ENCODE assay signal across 26 cellular contexts in genomic region chr15:27763514-27763913, GRCh38.
"Had no signal": no experiment of that assay in that cellular context is flagged by ENCODE, and none has a peak within 500 bp of the region (broad histone marks: within the 10 kb centered on the region; RNA-seq: fewer than 3 reads in every experiment).

No MANE protein-coding gene starts in this region.

- H3K36me3 ChIP-seq: brain microvascular endothelial cell, cardiac muscle cell, MG63 had no signal

- FAIRE-seq: TTC549 had no signal

- H3K27me3 Mint-ChIP-seq: activated B cell treated with CpG ODN at 0.5 μM for 24 hours; activated CD4-positive, alpha-beta memory T cell treated with anti-CD3 and anti-CD28 coated beads, Interleukin-2, amount 10 ng/mL, durations not matched to agents 7 days and 5 days; activated naive CD8-positive, alpha-beta T cell; activated T-helper 17 cell treated with anti-CD3 and anti-CD28 coated beads, Interleukin-2, amount 50 U/mL, for 72 hours; T-helper 17 cell had no signal

- H3K4me3 ChIP-seq: cardiac muscle cell, MG63, PC-9 had no signal

- H3K27ac ChIP-seq: brain microvascular endothelial cell, cardiac muscle cell, PC-9 had no signal

- H3K4me3 Mint-ChIP-seq: activated B cell treated with CpG ODN at 0.5 μM for 24 hours; activated CD4-positive, alpha-beta memory T cell treated with anti-CD3 and anti-CD28 coated beads, Interleukin-2, amount 10 ng/mL, durations not matched to agents 7 days and 5 days; activated naive CD4-positive, alpha-beta T cell treated with anti-CD3 and anti-CD28 coated beads for 36 hours; activated naive CD8-positive, alpha-beta T cell; activated T-helper 17 cell treated with anti-CD3 and anti-CD28 coated beads, Interleukin-2, amount 50 U/mL, for 72 hours; T-helper 17 cell had no signal

- H3K4me2 ChIP-seq: PC-9 had no signal

- H3K27me3 ChIP-seq: brain microvascular endothelial cell, cardiac muscle cell, MG63 had no signal

- H3K4me1 Mint-ChIP-seq: activated B cell treated with CpG ODN at 0.5 μM for 24 hours; activated CD4-positive, alpha-beta memory T cell treated with anti-CD3 and anti-CD28 coated beads, Interleukin-2, amount 10 ng/mL, durations not matched to agents 7 days and 5 days; activated T-helper 17 cell treated with anti-CD3 and anti-CD28 coated beads, Interleukin-2, amount 50 U/mL, for 72 hours; T-helper 17 cell had no signal

- H3K27ac Mint-ChIP-seq: activated B cell treated with CpG ODN at 0.5 μM for 24 hours; activated CD4-positive, alpha-beta memory T cell treated with anti-CD3 and anti-CD28 coated beads, Interleukin-2, amount 10 ng/mL, durations not matched to agents 7 days and 5 days; activated naive CD4-positive, alpha-beta T cell treated with anti-CD3 and anti-CD28 coated beads for 36 hours; activated naive CD8-positive, alpha-beta T cell; activated T-helper 17 cell treated with anti-CD3 and anti-CD28 coated beads, Interleukin-2, amount 50 U/mL, for 72 hours; T-helper 17 cell had no signal

- DNase-seq: activated B cell treated with CpG ODN at 0.5 μM for 24 hours; activated CD4-positive, alpha-beta memory T cell treated with anti-CD3 and anti-CD28 coated beads, Interleukin-2, amount 10 ng/mL, durations not matched to agents 7 days and 5 days; activated CD4-positive, alpha-beta T cell treated with anti-CD3 and anti-CD28 coated beads for 1 hour; activated CD4-positive, alpha-beta T cell treated with anti-CD3 and anti-CD28 coated beads, Interleukin-2, amount 50 U/mL, for 1 hour; activated gamma-delta T cell; activated naive CD4-positive, alpha-beta T cell treated with anti-CD3 and anti-CD28 coated beads for 36 hours; activated T-cell treated with anti-CD3 and anti-CD28 coated beads for 4 hours; activated T-cell treated with anti-CD3 and anti-CD28 coated beads, Interleukin-2, amount 50 U/mL, for 48 hours; brain microvascular endothelial cell; MG63; MV-4-11; NCI-H1092 treated with DMSO at 0.1 percent for 48 hours; NCI-H1436; NCI-H1694 treated with DMSO at 0.1 percent for 48 hours; NCI-H2029 treated with DMSO at 0.1 percent for 48 hours; NCI-H345; NCI-H510A; NCI-H526 treated with DMSO at 0.1 percent for 48 hours; PC-9; SIG-M5; T-helper 17 cell; T-helper 9 cell had no signal

- H2AFZ ChIP-seq: PC-9 had no signal

- H3K9me3 ChIP-seq: MG63 had no signal

- H3K36me3 Mint-ChIP-seq: activated naive CD8-positive, alpha-beta T cell had no signal

- ATAC-seq: activated T-helper 17 cell treated with anti-CD3 and anti-CD28 coated beads, Interleukin-2, amount 50 U/mL, for 72 hours; T-helper 17 cell had no signal
